In genomic region chr16:11797166-11797956, GRCh38 we compare ENCODE assay signal across 1 cellular context.
TF ChIP-seq lines count a peak whose summit lies in the region.

ZC3H7A (minus strand) TSS chr16:11797258; CDS start chr16:11782354, 14,904 bp downstream.

TF ChIP-seq in K562, 482 proteins besides CTCF, POLR2A, EP300 and RAD21 (continued from another document and continues in another):
- TF ChIP-seq ELK3 (CRISPR knock-in tag; IDR thresholded peaks at IDR 0.05) (no peak), ZSCAN29 (IDR thresholded peaks at IDR 0.05) (no peak; the same call in 1 of the 2 replicates), ZNF407 (IDR thresholded peaks at IDR 0.05; ENCODE audit: low read depth) (no peak), GATAD2B (IDR thresholded peaks at IDR 0.05; ENCODE audit: borderline replicate concordance) (peak; percentile 93), HNRNPK (IDR thresholded peaks at IDR 0.05; ENCODE audit: low read depth, low read length, poor library complexity, severe bottlenecking) (no peak), KAT2B (IDR thresholded peaks at IDR 0.05; ENCODE audit: low read depth, low read length) (no peak), NUFIP1 (IDR thresholded peaks at IDR 0.05; ENCODE audit: partially characterized antibody) (no peak), BDP1 (IDR thresholded peaks at IDR 0.05; ENCODE audit: insufficient read depth, insufficient read length) (no peak), MEIS2 (IDR thresholded peaks at IDR 0.05; ENCODE audit: partially characterized antibody) (peak; percentile 49), SIX5 (IDR thresholded peaks at IDR 0.05; ENCODE audit: borderline replicate concordance in 1 of 2, insufficient read depth in 1 of 2, low read depth in 1 of 2, low read length in 2 of 2) (no peak), ZBTB7A (IDR thresholded peaks at IDR 0.05; ENCODE audit: borderline replicate concordance, control insufficient read depth, low read depth, low read length) (peak; percentile 6; the same call in 1 of the 2 replicates), ZNF239 (CRISPR knock-in tag; IDR thresholded peaks at IDR 0.05) (no peak), ZBTB26 (CRISPR knock-in tag; IDR thresholded peaks at IDR 0.05) (no peak), SMARCC2 (IDR thresholded peaks at IDR 0.05; ENCODE audit: low read depth) (no peak), STAT5B (CRISPR knock-in tag; IDR thresholded peaks at IDR 0.05) (no peak), NR2F6 (CRISPR knock-in tag; IDR thresholded peaks at IDR 0.05) (no peak), DIDO1 (tag; IDR thresholded peaks at IDR 0.05; ENCODE audit: low read depth) (no peak), ZNF696 (CRISPR knock-in tag; conservative IDR thresholded peaks at IDR 0.05) (no peak), KDM5B (IDR thresholded peaks at IDR 0.05; ENCODE audit: insufficient replicate concordance, low read depth, low read length) (peak; percentile 96), YY1 (IDR thresholded peaks at IDR 0.05; ENCODE audit: borderline replicate concordance in 1 of 3, control insufficient read depth in 1 of 3, extremely low read depth in 1 of 3, insufficient read depth in 3 of 3, insufficient read length in 1 of 3, insufficient replicate concordance in 2 of 3, low read depth in 1 of 3, low read length in 2 of 3) (peak; percentile 41 to 83 (median 83)), PHF8 (IDR thresholded peaks at IDR 0.05; ENCODE audit: borderline replicate concordance, low read length) (peak; percentile 88), ZNF174 (CRISPR knock-in tag; IDR thresholded peaks at IDR 0.05) (no peak), ZKSCAN8 (CRISPR knock-in tag; IDR thresholded peaks at IDR 0.05) (no peak), ZNF274 (IDR thresholded peaks at IDR 0.05; ENCODE audit: borderline replicate concordance, low read depth, low read length) (no peak), E2F4 (CRISPR knock-in tag; IDR thresholded peaks at IDR 0.05; ENCODE audit: low read depth) (no peak), NR4A1 (CRISPR knock-in tag; IDR thresholded peaks at IDR 0.05) (no peak), NR4A1 (tag; IDR thresholded peaks at IDR 0.05) (no peak), CHCHD3 (CRISPR knock-in tag; IDR thresholded peaks at IDR 0.05) (peak; percentile 68; the same call in 1 of the 2 replicates), ATF1 (CRISPR knock-in tag; IDR thresholded peaks at IDR 0.05) (no peak), ATF1 (tag; IDR thresholded peaks at IDR 0.05) (peak; percentile 94), CHAMP1 (IDR thresholded peaks at IDR 0.05) (no peak), SP2 (IDR thresholded peaks at IDR 0.05; ENCODE audit: extremely low read depth, low read depth, low read length, poor library complexity, severe bottlenecking) (peak; percentile 43), TAL1 (IDR thresholded peaks at IDR 0.05) (no peak), POLR2AphosphoS5 (IDR thresholded peaks at IDR 0.05; ENCODE audit: control insufficient read depth, insufficient read depth, low read depth, low read length) (peak; percentile 78), SNIP1 (IDR thresholded peaks at IDR 0.05; ENCODE audit: low read depth) (no peak), ZNF124 (CRISPR knock-in tag; IDR thresholded peaks at IDR 0.05) (no peak), FOXJ2 (tag; IDR thresholded peaks at IDR 0.05) (0 out of 2 replicates have a peak, but pooled peaks have one; percentile 30), SRSF1 (IDR thresholded peaks at IDR 0.05; ENCODE audit: low read depth, low read length) (no peak), HDAC2 (IDR thresholded peaks at IDR 0.05) (peak; percentile 61; the same call in 1 of the 2 replicates), FOXA1 (IDR thresholded peaks at IDR 0.05; ENCODE audit: borderline replicate concordance) (no peak), ATF7 (IDR thresholded peaks at IDR 0.05) (peak; percentile 78), ARID3B (CRISPR knock-in tag; IDR thresholded peaks at IDR 0.05; ENCODE audit: borderline replicate concordance) (no peak), RBM17 (IDR thresholded peaks at IDR 0.05; ENCODE audit: borderline replicate concordance, low read depth, low read length) (no peak), CBX2 (IDR thresholded peaks at IDR 0.05; ENCODE audit: insufficient read depth, low read length, poor library complexity, severe bottlenecking) (no peak), KDM2B (CRISPR knock-in tag; IDR thresholded peaks at IDR 0.05) (no peak), NFE2L1 (tag; IDR thresholded peaks at IDR 0.05; ENCODE audit: borderline replicate concordance, low read depth) (no peak), NFRKB (IDR thresholded peaks at IDR 0.05; ENCODE audit: low read depth) (no peak; the same call in none of the 2 replicates), ZHX1 (conservative IDR thresholded peaks at IDR 0.05; ENCODE audit: low read length) (no peak), TEAD2 (tag; IDR thresholded peaks at IDR 0.05) (no peak)
